31 cellular contexts compared by ENCODE assay signal in the genomic region with DNA sequence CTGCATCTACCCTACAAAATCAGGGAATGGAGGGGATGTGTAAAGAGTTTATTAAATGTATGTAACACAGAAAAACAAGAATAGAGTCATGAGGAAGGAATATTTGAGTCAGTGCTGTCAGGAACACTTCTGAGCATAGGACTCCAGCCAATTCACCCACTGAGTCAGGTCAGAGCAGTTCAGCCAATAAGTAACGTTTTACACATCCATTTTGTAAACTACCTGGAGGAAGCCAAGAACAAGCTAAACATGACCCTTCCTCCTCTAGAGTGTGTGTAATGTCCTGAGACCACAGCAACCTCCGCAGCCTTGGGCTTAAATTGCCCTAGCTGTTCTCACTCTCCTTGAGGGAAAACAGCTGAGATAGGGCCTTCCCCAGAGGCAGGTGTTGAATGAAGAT.
"Had no signal": no experiment of that assay in that cellular context is flagged by ENCODE, and none has a peak within 500 bp of the region (broad histone marks: within the 10 kb centered on the region; RNA-seq: fewer than 3 reads in every experiment).

No MANE protein-coding gene starts in this region.

- H3K4me1 ChIP-seq: ascending aorta, gastrocnemius medialis, right lobe of liver, upper lobe of left lung, vagina had no signal

- ATAC-seq: gastrocnemius medialis; left cardiac atrium; left ventricle myocardium superior; right lobe of liver; stimulated activated effector memory CD8-positive, alpha-beta T cell treated with anti-CD3 and anti-CD28 coated beads, Interleukin-12 subunit alpha, Interleukin-12 subunit beta, amount 100 ng/mL, for 72 hours; stimulated activated naive CD8-positive, alpha-beta T cell treated with anti-CD3 and anti-CD28 coated beads, Interleukin-15, amount 100 ng/mL, for 72 hours; T-helper 17 cell had no signal

- H3K36me3 ChIP-seq: ascending aorta, brain microvascular endothelial cell, gastrocnemius medialis, neutrophil, right lobe of liver, thyroid gland, upper lobe of left lung, vagina, WERI-Rb-1 had no signal

- DNase-seq: activated CD4-positive, alpha-beta memory T cell treated with anti-CD3 and anti-CD28 coated beads for 36 hours; activated CD4-positive, alpha-beta T cell treated with anti-CD3 and anti-CD28 coated beads, Interleukin-2, amount 10 ng/mL, durations not matched to agents 24 days and 14 days; activated CD4-positive, CD25-positive, alpha-beta regulatory T cell treated with anti-CD3 and anti-CD28 coated beads, Interleukin-2, amount 50 U/mL, for 72 hours; activated CD8-positive, alpha-beta memory T cell treated with anti-CD3 and anti-CD28 coated beads, Interleukin-2, amount 50 U/mL, for 4 hours; activated gamma-delta T cell; activated naive CD4-positive, alpha-beta T cell treated with anti-CD3 and anti-CD28 coated beads, Interleukin-2, amount 10 ng/mL, durations not matched to agents 7 days and 5 days; activated naive CD8-positive, alpha-beta T cell treated with anti-CD3 and anti-CD28 coated beads, Interleukin-2, amount 10 ng/mL, durations not matched to agents 7 days and 5 days; activated T-cell treated with anti-CD3 and anti-CD28 coated beads, Interleukin-2, amount 50 U/mL, for 1 hour; brain microvascular endothelial cell; caudate nucleus; endodermal cell; gastrocnemius medialis; glutamatergic neuron; islet precursor cell; left cardiac atrium; left ventricle myocardium superior; right lobe of liver; stimulated activated CD4-positive, alpha-beta T cell treated with anti-CD3 and anti-CD28 coated beads, Interleukin-12 subunit alpha, Interleukin-12 subunit beta, amount 100 ng/mL, for 4 hours; stimulated activated CD4-positive, alpha-beta T cell treated with anti-CD3 and anti-CD28 coated beads, Interleukin-4, amount 100 ng/mL, for 1 hour; stimulated activated naive CD8-positive, alpha-beta T cell treated with anti-CD3 and anti-CD28 coated beads, Interleukin-15, amount 100 ng/mL, for 72 hours; substantia nigra; T-helper 17 cell; T1000; thyroid gland; upper lobe of left lung; WERI-Rb-1 had no signal

- H3K27me3 ChIP-seq: ascending aorta, brain microvascular endothelial cell, gastrocnemius medialis, neutrophil, right lobe of liver, thyroid gland, upper lobe of left lung, vagina had no signal

- H3K27ac ChIP-seq: ascending aorta, brain microvascular endothelial cell, gastrocnemius medialis, neutrophil, right lobe of liver, skin epidermis, thyroid gland, upper lobe of left lung, vagina, WERI-Rb-1 had no signal

- H3K9me3 ChIP-seq: ascending aorta, gastrocnemius medialis, neutrophil, right lobe of liver, thyroid gland, upper lobe of left lung, vagina had no signal

- H3K4me3 ChIP-seq: ascending aorta, gastrocnemius medialis, right lobe of liver, skin epidermis, thyroid gland, upper lobe of left lung, vagina had no signal
